Comparison of ENCODE assay signal across 29 cellular contexts in genomic region chr16:53534206-53534605, GRCh38. TPM values are rescaled to one million over a fixed set of nuclear protein-coding genes. Genes with fewer than 3 reads are reported as not detected.
DNase-seq lines count a peak whose midpoint lies in the region; ATAC-seq and TF ChIP-seq lines count a peak whose summit lies in the region.
"Had no signal": no experiment of that assay in that cellular context is flagged by ENCODE, and none has a peak within 500 bp of the region (broad histone marks: within the 10 kb centered on the region; RNA-seq: fewer than 3 reads in every experiment).

No MANE protein-coding gene starts in this region.

- no peaks in the 10 kb centered on the region for H3K4me1 ChIP-seq in endodermal cell (ENCODE audit: control insufficient read depth, insufficient read depth, low read length)
- H3K4me1 ChIP-seq in suprapubic skin: no peaks in the 10 kb centered on the region
- H3K4me1 ChIP-seq: ascending aorta, colonic mucosa, right atrium auricular region, transverse colon had no signal

- DNase-seq in T-helper 1 cell (no peak), natural killer cell (no peak), endodermal cell (peak; percentile 63), suprapubic skin (ENCODE audit: low spot score in 2 of 2) (no peak), type B pancreatic cell (ENCODE audit: extremely low spot score, unreplicated experiment) (no peak)
- no peak for DNase-seq in natural killer cell treated with Interleukin-12 subunit alpha and Interleukin-12 subunit beta and Interleukin-15 and Interleukin-18, amount 100 ng/mL, for 72 hours (ENCODE audit: low spot score)
- DNase-seq: Calu3; colonic mucosa; DMS79 treated with DMSO at 0.1 percent for 48 hours; effector CD8-positive, alpha-beta T cell; GDM1; Kasumi-1; mesenchymal stem cell; NCI-H1417; NCI-H2081; NCI-H2227 treated with DMSO at 0.1 percent for 48 hours; NCI-H526; NK-92 treated with Interleukin-12 subunit alpha and Interleukin-12 subunit beta, amount 100 ng/mL, for 24 hours; posterior cingulate gyrus; transverse colon had no signal

- no peak for TF ChIP-seq EP300 in suprapubic skin (IDR thresholded peaks at IDR 0.05)

- peaks cover 4% of the 10 kb centered on the region for H3K27me3 Mint-ChIP-seq in T-helper 1 cell treated with Interleukin-12 subunit alpha and Interleukin-12 subunit beta and Interleukin-4 antibody, amounts not matched to agents 30 μg/mL and 1 μg/mL, for 36 hours (ENCODE audit: low read depth)
- peaks cover 0 to 2% of the 10 kb centered on the region in 2 donors for H3K27me3 Mint-ChIP-seq in natural killer cell treated with Interleukin-12 subunit alpha and Interleukin-12 subunit beta and Interleukin-15 and Interleukin-18, amount 100 ng/mL, for 72 hours
- H3K27me3 Mint-ChIP-seq in natural killer cell (ENCODE audit: low read depth in 2 of 2) (no peaks in the 10 kb centered on the region), endodermal cell (ENCODE audit: insufficient read depth) (no peaks in the 10 kb centered on the region), type B pancreatic cell (no peaks in the 10 kb centered on the region)

- H3K9ac ChIP-seq in endodermal cell (ENCODE audit: extremely low read depth, low read length, poor library complexity, severe bottlenecking): no peak overlapping the region

- no peak overlapping the region for H3K4me3 Mint-ChIP-seq in T-helper 1 cell treated with Interleukin-12 subunit alpha and Interleukin-12 subunit beta and Interleukin-4 antibody, amounts not matched to agents 30 μg/mL and 1 μg/mL, for 36 hours
- peak overlapping the region; percentile 49 for H3K4me3 Mint-ChIP-seq in natural killer cell treated with Interleukin-12 subunit alpha and Interleukin-12 subunit beta and Interleukin-15 and Interleukin-18, amount 100 ng/mL, for 72 hours
- H3K4me3 Mint-ChIP-seq in natural killer cell (no peak overlapping the region), endodermal cell (no peak overlapping the region), type B pancreatic cell (no peak overlapping the region)
- H3K4me3 Mint-ChIP-seq: activated naive CD8-positive, alpha-beta T cell had no signal

- WGBS in endodermal cell (ENCODE audit: insufficient coverage in 1 of 2, insufficient read length in 1 of 2), 2 experiments: 85 to 100% methylated on average over 1 to 2 of the region's 2 CpGs
- WGBS in suprapubic skin: 92% methylated on average over 2 of the region's 2 CpGs

- TF ChIP-seq CTCF in natural killer cell (IDR thresholded peaks at IDR 0.05): no peak
- no peak for TF ChIP-seq CTCF in endodermal cell (conservative IDR thresholded peaks at IDR 0.05)
- TF ChIP-seq CTCF in suprapubic skin (IDR thresholded peaks at IDR 0.05): no peak
- TF ChIP-seq CTCF in type B pancreatic cell (conservative IDR thresholded peaks at IDR 0.05): no peak

- H3K4me3 ChIP-seq in endodermal cell (ENCODE audit: low read length) (no peak overlapping the region), suprapubic skin (no peak overlapping the region)
- H3K4me3 ChIP-seq: ascending aorta, colonic mucosa, right atrium auricular region, smooth muscle cell, transverse colon had no signal

- intact Hi-C loops in natural killer cell (cut with micrococcal nuclease): no loop called here

- H3K36me3 ChIP-seq in endodermal cell (ENCODE audit: control insufficient read depth, insufficient read depth, low read length): no peaks in the 10 kb centered on the region
- no peaks in the 10 kb centered on the region for H3K36me3 ChIP-seq in suprapubic skin
- H3K36me3 ChIP-seq: ascending aorta, colonic mucosa, neutrophil, right atrium auricular region, transverse colon had no signal

- no peak for ATAC-seq in natural killer cell treated with Interleukin-12 subunit alpha and Interleukin-12 subunit beta and Interleukin-15 and Interleukin-18, amount 100 ng/mL, for 72 hours
- ATAC-seq in natural killer cell (no peak), GM18907 (IDR thresholded peaks at IDR 0.05; ENCODE audit: unreplicated experiment) (no peak)
- ATAC-seq: left lobe of liver had no signal

- TF ChIP-seq POLR2A in suprapubic skin (IDR thresholded peaks at IDR 0.05): no peak

- peak overlapping the region; percentile 73 for H3K27ac Mint-ChIP-seq in T-helper 1 cell treated with Interleukin-12 subunit alpha and Interleukin-12 subunit beta and Interleukin-4 antibody, amounts not matched to agents 30 μg/mL and 1 μg/mL, for 36 hours
- peak overlapping the region; percentile 36 to 52 for H3K27ac Mint-ChIP-seq in natural killer cell treated with Interleukin-12 subunit alpha and Interleukin-12 subunit beta and Interleukin-15 and Interleukin-18, amount 100 ng/mL, for 72 hours
- H3K27ac Mint-ChIP-seq in natural killer cell (peak overlapping the region in 1 of 2 donors; percentile 56), endodermal cell (no peak overlapping the region), type B pancreatic cell (no peak overlapping the region)
- H3K27ac Mint-ChIP-seq: activated naive CD8-positive, alpha-beta T cell had no signal

- H3K4me1 Mint-ChIP-seq in T-helper 1 cell treated with Interleukin-12 subunit alpha and Interleukin-12 subunit beta and Interleukin-4 antibody, amounts not matched to agents 30 μg/mL and 1 μg/mL, for 36 hours (ENCODE audit: low read depth): peaks cover 25% of the 10 kb centered on the region
- peaks cover 31 to 38% of the 10 kb centered on the region in 2 donors for H3K4me1 Mint-ChIP-seq in natural killer cell treated with Interleukin-12 subunit alpha and Interleukin-12 subunit beta and Interleukin-15 and Interleukin-18, amount 100 ng/mL, for 72 hours (ENCODE audit: low read depth in 2 of 2)
- H3K4me1 Mint-ChIP-seq in natural killer cell: peaks cover 38% of the 10 kb centered on the region in 2 donors
- H3K4me1 Mint-ChIP-seq in endodermal cell: no peaks in the 10 kb centered on the region
- H3K4me1 Mint-ChIP-seq in type B pancreatic cell (ENCODE audit: unreplicated experiment): peaks cover 5% of the 10 kb centered on the region

- H3K27ac ChIP-seq in endodermal cell (ENCODE audit: low read depth, low read length): no peak overlapping the region
- H3K27ac ChIP-seq in suprapubic skin: no peak overlapping the region
- H3K27ac ChIP-seq: 22Rv1, ascending aorta, colonic mucosa, neutrophil, right atrium auricular region, transverse colon had no signal

- H3K27me3 ChIP-seq in endodermal cell (ENCODE audit: control insufficient read depth, insufficient read depth, low read length, poor library complexity, severe bottlenecking) (no peaks in the 10 kb centered on the region), suprapubic skin (no peaks in the 10 kb centered on the region)
- H3K27me3 ChIP-seq: ascending aorta, colonic mucosa, right atrium auricular region, transverse colon had no signal

- no peaks in the 10 kb centered on the region for H3K36me3 Mint-ChIP-seq in T-helper 1 cell treated with Interleukin-12 subunit alpha and Interleukin-12 subunit beta and Interleukin-4 antibody, amounts not matched to agents 30 μg/mL and 1 μg/mL, for 36 hours (ENCODE audit: low read depth)
- peaks cover 5% of the 10 kb centered on the region for H3K36me3 Mint-ChIP-seq in natural killer cell treated with Interleukin-12 subunit alpha and Interleukin-12 subunit beta and Interleukin-15 and Interleukin-18, amount 100 ng/mL, for 72 hours
- H3K36me3 Mint-ChIP-seq in natural killer cell: peaks cover 8% of the 10 kb centered on the region
- H3K36me3 Mint-ChIP-seq in endodermal cell (ENCODE audit: low read depth): no peaks in the 10 kb centered on the region
- H3K36me3 Mint-ChIP-seq in type B pancreatic cell: no peaks in the 10 kb centered on the region

- H3K9me3 ChIP-seq in endodermal cell (ENCODE audit: control insufficient read depth, low read length): no peaks in the 10 kb centered on the region
- H3K9me3 ChIP-seq in suprapubic skin: no peaks in the 10 kb centered on the region
- H3K9me3 ChIP-seq: ascending aorta, colonic mucosa, neutrophil, right atrium auricular region, transverse colon had no signal

- H3K9me3 Mint-ChIP-seq in T-helper 1 cell treated with Interleukin-12 subunit alpha and Interleukin-12 subunit beta and Interleukin-4 antibody, amounts not matched to agents 30 μg/mL and 1 μg/mL, for 36 hours: peaks cover 3% of the 10 kb centered on the region
- H3K9me3 Mint-ChIP-seq in natural killer cell treated with Interleukin-12 subunit alpha and Interleukin-12 subunit beta and Interleukin-15 and Interleukin-18, amount 100 ng/mL, for 72 hours: no peaks in the 10 kb centered on the region
- no peaks in the 10 kb centered on the region for H3K9me3 Mint-ChIP-seq in natural killer cell
- H3K9me3 Mint-ChIP-seq in endodermal cell: peaks cover 12% of the 10 kb centered on the region
- H3K9me3 Mint-ChIP-seq in type B pancreatic cell: no peaks in the 10 kb centered on the region

RNA-seq across cellular contexts. Expression of gene AKTIP, which starts 31.2 kb away (rescaled TPM):
- total RNA-seq in natural killer cell treated with Interleukin-12 subunit alpha and Interleukin-12 subunit beta and Interleukin-15 and Interleukin-18, amount 100 ng/mL, for 72 hours: 10 to 100 TPM; 28.0 to 30.2 TPM
- 10 to 100 TPM; 22.0 to 33.2 (median 23.2) TPM for total RNA-seq in natural killer cell
- total RNA-seq in endodermal cell: 10 to 100 TPM; 18.3 to 21.3 TPM
- 31.1 TPM for polyA plus RNA-seq in endodermal cell (2013, experiment 1 of 2)
- polyA plus RNA-seq in endodermal cell (2013, experiment 2 of 2): 24.3 TPM
- total RNA-seq in suprapubic skin: 10 to 100 TPM; 30.2 to 55.5 (median 36.6) TPM
- total RNA-seq in type B pancreatic cell (ENCODE audit: low replicate concordance): 35.4 and 84.8 TPM in 2 replicates

Comparison
In these comparisons a context has a peak if more than half of its experiments do, and no peak if none do; other contexts are left out.
1. H3K27ac Mint-ChIP-seq: peak in T-helper 1 cell treated with Interleukin-12 subunit alpha and Interleukin-12 subunit beta and Interleukin-4 antibody, amounts not matched to agents 30 μg/mL and 1 μg/mL, for 36 hours (single experiment) and natural killer cell treated with Interleukin-12 subunit alpha and Interleukin-12 subunit beta and Interleukin-15 and Interleukin-18, amount 100 ng/mL, for 72 hours (2 of 2); none in endodermal cell (single experiment) and type B pancreatic cell (single experiment).